ENCODE assay signal across 9 cellular contexts in the genomic region with DNA sequence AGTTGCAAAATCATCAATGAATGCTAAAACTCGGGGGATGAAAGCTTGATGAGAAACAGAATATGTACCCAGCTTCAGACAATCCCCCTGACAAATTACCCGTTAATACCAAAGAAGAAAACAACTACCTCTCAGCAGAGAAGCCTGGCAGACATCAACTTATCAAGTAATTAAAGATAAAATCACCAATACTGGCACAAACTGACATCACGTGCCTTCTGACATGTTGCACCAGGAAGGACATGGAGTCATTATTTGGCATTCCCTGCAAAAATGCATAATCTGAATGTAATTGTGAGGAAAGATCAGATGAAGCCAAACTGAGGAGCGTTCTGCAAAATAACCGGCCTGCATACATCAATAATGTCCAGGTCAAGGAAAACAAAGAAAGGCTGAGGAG. TPM values are rescaled to one million over a fixed set of nuclear protein-coding genes. Genes with fewer than 3 reads are reported as not detected.
"Had no signal": no experiment of that assay in that cellular context is flagged by ENCODE, and none has a peak within 500 bp of the region (broad histone marks: within the 10 kb centered on the region; RNA-seq: fewer than 3 reads in every experiment).

No MANE protein-coding gene starts in this region.

- FAIRE-seq: H1, H54, HepG2 had no signal

- H3K4me3 ChIP-seq: GM23338 had no signal

- H3K4me2 ChIP-seq: GM23338 had no signal

- DNase-seq: H9, HCEC 1CT, KBM-7 had no signal

- H2AFZ ChIP-seq: GM23338 had no signal

- H3K27ac ChIP-seq: HL-60 had no signal

RNA-seq across cellular contexts. Expression of a gene that starts 7.7 kb away (rescaled TPM):
- polyA plus RNA-seq: IgD-negative memory B cell had no signal
